2 cellular contexts compared by ENCODE assay signal in the genomic region with DNA sequence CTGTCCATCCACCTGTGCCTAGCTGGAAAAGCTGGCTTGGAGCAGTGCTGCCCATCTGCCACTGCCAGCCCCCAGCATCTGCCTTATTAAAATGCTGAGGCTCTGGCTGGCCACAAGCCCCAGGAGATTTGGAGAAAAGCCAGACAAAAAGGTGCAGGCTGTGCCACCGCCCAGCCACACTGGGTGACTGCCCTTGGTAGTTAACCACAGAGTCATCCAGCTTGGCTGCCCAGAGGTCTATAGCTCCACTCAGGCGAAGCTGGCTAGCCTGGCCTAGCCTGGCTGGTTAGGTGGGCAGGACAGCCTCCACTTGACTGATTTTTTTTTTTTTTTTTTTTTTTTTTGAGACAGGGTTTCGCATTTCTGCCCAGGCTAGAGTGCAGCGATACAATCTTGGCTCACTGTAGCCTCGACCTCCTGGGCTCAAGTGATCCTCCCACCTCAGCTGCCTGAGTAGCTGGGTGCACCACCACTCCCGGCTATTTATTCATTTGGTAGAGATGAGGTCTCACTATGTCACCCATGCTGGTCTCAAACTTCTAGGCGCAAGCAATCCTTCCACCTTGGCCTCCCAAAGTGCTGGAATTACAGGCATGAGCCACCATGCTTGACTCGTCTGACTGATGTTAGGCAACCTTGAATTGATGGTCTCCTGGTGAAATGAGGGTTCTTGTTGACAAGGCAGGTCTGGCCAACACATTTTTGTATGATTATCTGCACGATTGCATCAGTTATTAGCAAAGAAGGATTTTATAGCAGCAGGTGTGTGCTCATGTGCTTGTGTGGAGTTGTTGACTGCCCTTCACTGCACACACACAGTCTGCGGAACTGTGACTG.
TF ChIP-seq lines count a peak whose summit lies in the region.

No MANE protein-coding gene starts in this region.

TF ChIP-seq in SK-N-SH, 30 proteins besides CTCF, POLR2A, EP300 and RAD21 (continued from another document):
- TF ChIP-seq, protein P1, sequence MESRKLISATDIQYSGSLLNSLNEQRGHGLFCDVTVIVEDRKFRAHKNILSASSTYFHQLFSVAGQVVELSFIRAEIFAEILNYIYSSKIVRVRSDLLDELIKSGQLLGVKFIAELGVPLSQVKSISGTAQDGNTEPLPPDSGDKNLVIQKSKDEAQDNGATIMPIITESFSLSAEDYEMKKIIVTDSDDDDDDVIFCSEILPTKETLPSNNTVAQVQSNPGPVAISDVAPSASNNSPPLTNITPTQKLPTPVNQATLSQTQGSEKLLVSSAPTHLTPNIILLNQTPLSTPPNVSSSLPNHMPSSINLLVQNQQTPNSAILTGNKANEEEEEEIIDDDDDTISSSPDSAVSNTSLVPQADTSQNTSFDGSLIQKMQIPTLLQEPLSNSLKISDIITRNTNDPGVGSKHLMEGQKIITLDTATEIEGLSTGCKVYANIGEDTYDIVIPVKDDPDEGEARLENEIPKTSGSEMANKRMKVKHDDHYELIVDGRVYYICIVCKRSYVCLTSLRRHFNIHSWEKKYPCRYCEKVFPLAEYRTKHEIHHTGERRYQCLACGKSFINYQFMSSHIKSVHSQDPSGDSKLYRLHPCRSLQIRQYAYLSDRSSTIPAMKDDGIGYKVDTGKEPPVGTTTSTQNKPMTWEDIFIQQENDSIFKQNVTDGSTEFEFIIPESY (IDR thresholded peaks at IDR 0.05; ENCODE audit: borderline replicate concordance, low read depth): no peak
- TF ChIP-seq JUND (IDR thresholded peaks at IDR 0.05) (no peak), FOXJ3 (CRISPR knock-in tag; IDR thresholded peaks at IDR 0.05) (no peak), FOXM1 (IDR thresholded peaks at IDR 0.05; ENCODE audit: low read depth) (no peak), SIN3A (IDR thresholded peaks at IDR 0.05; ENCODE audit: borderline replicate concordance, low read depth, low read length) (no peak), PBX3 (IDR thresholded peaks at IDR 0.05) (no peak), FOSL2 (IDR thresholded peaks at IDR 0.05; ENCODE audit: borderline replicate concordance, low read depth) (no peak), MXI1 (IDR thresholded peaks at IDR 0.05; ENCODE audit: low read depth, low read length) (no peak), IRF3 (IDR thresholded peaks at IDR 0.05; ENCODE audit: low read depth, low read length) (no peak)

TF ChIP-seq in SK-N-SH treated with all-trans-retinoic acid at 6 μM for 48 hours, 23 proteins besides CTCF, POLR2A, EP300 and RAD21 (continued from another document):
- TF ChIP-seq, protein P2, sequence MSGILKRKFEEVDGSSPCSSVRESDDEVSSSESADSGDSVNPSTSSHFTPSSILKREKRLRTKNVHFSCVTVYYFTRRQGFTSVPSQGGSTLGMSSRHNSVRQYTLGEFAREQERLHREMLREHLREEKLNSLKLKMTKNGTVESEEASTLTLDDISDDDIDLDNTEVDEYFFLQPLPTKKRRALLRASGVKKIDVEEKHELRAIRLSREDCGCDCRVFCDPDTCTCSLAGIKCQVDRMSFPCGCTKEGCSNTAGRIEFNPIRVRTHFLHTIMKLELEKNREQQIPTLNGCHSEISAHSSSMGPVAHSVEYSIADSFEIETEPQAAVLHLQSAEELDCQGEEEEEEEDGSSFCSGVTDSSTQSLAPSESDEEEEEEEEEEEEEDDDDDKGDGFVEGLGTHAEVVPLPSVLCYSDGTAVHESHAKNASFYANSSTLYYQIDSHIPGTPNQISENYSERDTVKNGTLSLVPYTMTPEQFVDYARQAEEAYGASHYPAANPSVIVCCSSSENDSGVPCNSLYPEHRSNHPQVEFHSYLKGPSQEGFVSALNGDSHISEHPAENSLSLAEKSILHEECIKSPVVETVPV (CRISPR knock-in tag; IDR thresholded peaks at IDR 0.05): no peak
- TF ChIP-seq SNAI2 (CRISPR knock-in tag; IDR thresholded peaks at IDR 0.05) (no peak), ARNTL (CRISPR knock-in tag; IDR thresholded peaks at IDR 0.05; ENCODE audit: borderline replicate concordance, low read depth) (no peak), TCF4 (CRISPR knock-in tag; IDR thresholded peaks at IDR 0.05; ENCODE audit: borderline replicate concordance) (no peak), ISL1 (CRISPR knock-in tag; IDR thresholded peaks at IDR 0.05) (no peak), ZFP3 (CRISPR knock-in tag; IDR thresholded peaks at IDR 0.05) (no peak), ZNF70 (CRISPR knock-in tag; IDR thresholded peaks at IDR 0.05) (no peak), BACH2 (CRISPR knock-in tag; IDR thresholded peaks at IDR 0.05; ENCODE audit: borderline replicate concordance) (no peak), ESRRG (CRISPR knock-in tag; IDR thresholded peaks at IDR 0.05) (no peak), CREB5 (CRISPR knock-in tag; IDR thresholded peaks at IDR 0.05; ENCODE audit: low read depth) (no peak), ZNF565 (CRISPR knock-in tag; conservative IDR thresholded peaks at IDR 0.05; ENCODE audit: low read depth) (no peak), GLIS3 (CRISPR knock-in tag; IDR thresholded peaks at IDR 0.05) (no peak), ZNF8 (CRISPR knock-in tag; IDR thresholded peaks at IDR 0.05) (no peak), ZC3H10 (CRISPR knock-in tag; IDR thresholded peaks at IDR 0.05) (no peak), PATZ1 (CRISPR knock-in tag; IDR thresholded peaks at IDR 0.05; ENCODE audit: borderline replicate concordance) (no peak), PPARA (CRISPR knock-in tag; IDR thresholded peaks at IDR 0.05; ENCODE audit: borderline replicate concordance) (no peak)
TF ChIP-seq in SK-N-SH treated with all-trans-retinoic acid at 6 μM for 48 hours: peak in this region for 0.
